8 cellular contexts compared by ENCODE assay signal in genomic region chr3:53846134-53846850, GRCh38. TPM values are rescaled to one million over a fixed set of nuclear protein-coding genes. Genes with fewer than 3 reads are reported as not detected.
A peak's percentile ranks its signal among the peaks of the same experiment; 100 is the strongest.
DNase-seq lines count a peak whose midpoint lies in the region; ATAC-seq and TF ChIP-seq lines count a peak whose summit lies in the region.

TSS of gene CHDH (minus strand) at chr3:53846419. CDS start at chr3:53824008, 22,411 bp downstream.
TSS of gene IL17RB (plus strand) at chr3:53846568. CDS start at chr3:53846589, 21 bp downstream.

- WGBS in stomach, 5 donors: 1 to 8% (median 2%) methylated on average over 12 to 91 of the region's 91 CpGs

- TF ChIP-seq CTCF in GM13977 (IDR thresholded peaks at IDR 0.05; ENCODE audit: extremely low read depth, insufficient read depth, missing control alignments): peak; percentile 15
- TF ChIP-seq CTCF in choroid plexus epithelial cell (conservative IDR thresholded peaks at IDR 0.05; ENCODE audit: low read depth, low read length): no peak
- no peak for TF ChIP-seq CTCF in left lung (IDR thresholded peaks at IDR 0.05)
- no peak for TF ChIP-seq CTCF in stomach (IDR thresholded peaks at IDR 0.05)

- H3K27me3 ChIP-seq in NT2/D1 (ENCODE audit: insufficient read depth, insufficient read length): peaks cover 8% of the 10 kb centered on the region
- peaks cover 0 to 52% of the 10 kb centered on the region in 2 donors for H3K27me3 ChIP-seq in left lung
- peaks cover 0 to 43% (median 18%) of the 10 kb centered on the region in 3 donors for H3K27me3 ChIP-seq in stomach

- H3K4me1 ChIP-seq in NT2/D1 (ENCODE audit: insufficient read depth, insufficient read length): peaks cover 26% of the 10 kb centered on the region
- peaks cover 0 to 24% of the 10 kb centered on the region in 2 donors for H3K4me1 ChIP-seq in left lung
- H3K4me1 ChIP-seq in stomach: peaks cover 27 to 52% (median 44%) of the 10 kb centered on the region in 4 donors

- DNase-seq in ACHN: peak; percentile 51
- peak; percentile 73 for DNase-seq in GM13977 (ENCODE audit: low spot score)
- DNase-seq in NT2/D1 (ENCODE audit: low read depth, low spot score): no peak
- no peak for DNase-seq in choroid plexus epithelial cell (ENCODE audit: low read depth)
- DNase-seq in left lung: peak; percentile 75 to 92
- DNase-seq in stomach: peak; percentile 89

- H3K27ac ChIP-seq in left lung: peak within 1 kb of the TSS; percentile 18 to 39
- H3K27ac ChIP-seq in stomach: peak within 1 kb of the TSS; percentile 85 to 91 (median 87)

- in situ Hi-C loops in ACHN (cut with HindIII; ENCODE audit: low pct_ligation_motif_present, low pct_unique_long_range_greater_than_20kb, low sequenced_read_pairs) (no loop called here), GM13977 (cut with MboI; ENCODE audit: low pct_unique_long_range_greater_than_20kb, low sequenced_read_pairs, unreplicated experiment) (no loop called here)

- TF ChIP-seq POLR2A in stomach (IDR thresholded peaks at IDR 0.05): peak in 1 of 4 donors; percentile 35

- ATAC-seq in HG02885 (IDR thresholded peaks at IDR 0.05; ENCODE audit: poor library complexity, unreplicated experiment): peak; percentile 57
- ATAC-seq in left lung: peak; percentile 92
- no peak for ATAC-seq in HG03175 (IDR thresholded peaks at IDR 0.05; ENCODE audit: unreplicated experiment)

- peak within 1 kb of the TSS; percentile 71 for H3K4me3 ChIP-seq in NT2/D1 (ENCODE audit: insufficient read length, low read depth)
- peak within 1 kb of the TSS; percentile 56 for H3K4me3 ChIP-seq in choroid plexus epithelial cell (ENCODE audit: low read depth, low read length)
- H3K4me3 ChIP-seq in left lung: peak within 1 kb of the TSS; percentile 59 to 62
- peak within 1 kb of the TSS; percentile 66 to 82 (median 74) for H3K4me3 ChIP-seq in stomach

- no peak for TF ChIP-seq EP300 in stomach (IDR thresholded peaks at IDR 0.05)

- H3K9me3 ChIP-seq in NT2/D1 (ENCODE audit: insufficient read depth, low read length): no peaks in the 10 kb centered on the region
- H3K9me3 ChIP-seq in left lung: no peaks in the 10 kb centered on the region
- no peaks in the 10 kb centered on the region for H3K9me3 ChIP-seq in stomach

- intact Hi-C loops in left lung (cut with DNase I) (no loop called here), stomach (cut with DNase I; ENCODE audit: low total_unique reads) (no loop called here)

- peak within 1 kb of the TSS; percentile 94 for H3K9ac ChIP-seq in NT2/D1 (ENCODE audit: insufficient read length, low read depth)

- peaks cover 12% of the 10 kb centered on the region for H3K36me3 ChIP-seq in NT2/D1 (ENCODE audit: insufficient read depth, insufficient read length, low read length)
- no peaks in the 10 kb centered on the region for H3K36me3 ChIP-seq in left lung
- no peaks in the 10 kb centered on the region for H3K36me3 ChIP-seq in stomach

RNA-seq across cellular contexts. Expression of gene CHDH, which starts in this region (rescaled TPM):
- 10 to 100 TPM in 1 of 2 donors, 1 to 10 TPM in 1; 4.9 to 11.4 TPM for total RNA-seq in left lung
- 100 to 1,000 TPM in 1 of 5 donors, 10 to 100 TPM in 2, 1 to 10 TPM in 2; 8.2 to 385 (median 13.4) TPM for total RNA-seq in stomach
- polyA plus RNA-seq in stomach: 1 to 10 TPM; 1.7 to 3.7 (median 3.4) TPM

RNA-seq across cellular contexts. Expression of gene IL17RB, which starts in this region (rescaled TPM):
- total RNA-seq in left lung (1 to 10 TPM; 5.5 to 7.4 TPM), stomach (10 to 100 TPM in 1 of 5 donors, 1 to 10 TPM in 4; 2.5 to 34.2 (median 3.5) TPM)
- 1 to 10 TPM in 2 of 3 donors, under 1 TPM in 1; 0.61 to 4.5 (median 3.1) TPM for polyA plus RNA-seq in stomach

Comparison
In these comparisons a context has a peak if more than half of its experiments do, and no peak if none do; other contexts are left out.
1. DNase-seq: peak in ACHN (single experiment), GM13977 (single experiment), left lung (2 of 2) and stomach (single experiment); none in NT2/D1 (single experiment) and choroid plexus epithelial cell (single experiment).
2. Peak in every context shown above with its lines, with median percentiles within 50 percentile points of each other: H3K4me3 ChIP-seq.